ENCODE assay signal across 1 cellular context in genomic region chr6:9085054-9085746, GRCh38.
TF ChIP-seq lines count a peak whose summit lies in the region.

No MANE protein-coding gene starts in this region.

TF ChIP-seq in H1, 55 proteins besides CTCF, POLR2A, EP300 and RAD21:
- TF ChIP-seq TBP (IDR thresholded peaks at IDR 0.05; ENCODE audit: low read depth, low read length) = no peak
- no peak for TF ChIP-seq E2F6 (IDR thresholded peaks at IDR 0.05)
- TF ChIP-seq TAF1 (IDR thresholded peaks at IDR 0.05; ENCODE audit: low read depth, low read length) = no peak
- no peak for TF ChIP-seq NRF1 (IDR thresholded peaks at IDR 0.05; ENCODE audit: low read depth, low read length)
